In the genomic region with DNA sequence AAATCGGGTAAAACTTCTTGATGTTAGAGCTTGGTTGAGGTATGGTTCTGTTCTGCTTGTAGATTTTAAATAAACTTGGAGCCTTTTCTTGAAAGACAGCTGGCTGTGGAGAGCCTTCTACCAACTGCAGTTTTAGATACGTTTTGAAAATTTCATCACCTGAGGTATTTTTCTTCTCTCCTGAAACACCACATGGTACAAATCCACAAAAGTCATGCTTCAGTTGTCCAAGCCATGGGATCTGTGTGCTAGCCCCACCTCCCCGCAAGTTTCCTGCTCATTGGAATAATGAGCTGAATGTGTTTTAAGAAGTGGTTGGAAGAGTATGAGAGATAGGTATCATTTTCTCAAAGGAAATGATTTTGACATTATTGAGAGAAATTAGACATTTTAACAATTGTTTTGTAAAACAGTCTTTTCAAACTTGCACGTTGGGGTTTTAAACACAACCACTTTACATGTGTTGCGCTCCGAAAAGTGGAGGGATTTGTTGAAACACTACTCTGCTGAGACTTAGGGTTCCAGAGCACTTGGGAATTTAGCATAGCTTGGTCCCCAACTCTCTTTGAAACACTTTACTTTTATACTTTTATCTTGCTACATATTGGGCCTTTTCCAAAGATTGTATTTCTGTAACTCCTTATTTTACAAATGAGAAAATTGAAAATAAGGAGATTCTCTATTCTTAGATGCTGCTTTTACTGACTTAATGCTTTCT, we compare ENCODE assay signal across 8 cellular contexts. TPM values are rescaled to one million over a fixed set of nuclear protein-coding genes. Genes with fewer than 3 reads are reported as not detected.
DNase-seq lines count a peak whose midpoint lies in the region; ATAC-seq, FAIRE-seq and TF ChIP-seq lines count a peak whose summit lies in the region.

No MANE protein-coding gene starts in this region.

- peak overlapping the region; percentile 93 for H3K4me3 ChIP-seq in cardiac muscle cell
- H3K4me3 ChIP-seq in OCI-LY3 (ENCODE audit: low read length): peak overlapping the region; percentile 84
- H3K4me3 ChIP-seq in H1 (ENCODE audit: extremely low read depth in 1 of 4, insufficient read depth in 2 of 4, low read depth in 3 of 4, low read length in 4 of 4): peak overlapping the region; percentile 53 to 96 (median 86)

- CTCF ChIA-PET in H1 (lab: Charles Lee; ENCODE audit: partially characterized antibody): interaction anchor here (0.9 to 9.0 kb wide), 4 partner anchors 10 to 314 kb away, joined by 3 to 57 read pairs (median 4); no protein-coding TSS in a partner anchor

- H3K27me3 ChIP-seq in cardiac muscle cell (no peaks in the 10 kb centered on the region), OCI-LY3 (ENCODE audit: low read depth, low read length) (no peaks in the 10 kb centered on the region), H1 (replicated peaks in 1 of 4; ENCODE audit: control insufficient read depth in 3 of 4, extremely low read depth in 1 of 4, insufficient read depth in 3 of 4, low read length in 3 of 4) (no peaks in the 10 kb centered on the region)

- no peaks in the 10 kb centered on the region for H3K27me3 Mint-ChIP-seq in natural killer cell treated with Interleukin-12 subunit alpha and Interleukin-12 subunit beta and Interleukin-15 and Interleukin-18, amount 100 ng/mL, for 72 hours

- H3K79me1 ChIP-seq in H1 (ENCODE audit: low read depth, low read length): no peaks in the 10 kb centered on the region; the same call in 1 of the 2 replicates

- H2BK120ac ChIP-seq in H1 (replicated peaks; ENCODE audit: low read depth, low read length): no peak overlapping the region

- H3K4me3 Mint-ChIP-seq in natural killer cell treated with Interleukin-12 subunit alpha and Interleukin-12 subunit beta and Interleukin-15 and Interleukin-18, amount 100 ng/mL, for 72 hours: peak overlapping the region; percentile 89

- H3K14ac ChIP-seq in H1 (ENCODE audit: insufficient read length): no peak overlapping the region

- no peak overlapping the region for H2BK20ac ChIP-seq in H1 (ENCODE audit: low read length)

- H3K9me3 ChIP-seq in cardiac muscle cell (ENCODE audit: low read depth): no peaks in the 10 kb centered on the region
- no peaks in the 10 kb centered on the region for H3K9me3 ChIP-seq in OCI-LY3 (ENCODE audit: insufficient read depth, low read length)
- no peaks in the 10 kb centered on the region for H3K9me3 ChIP-seq in H1 (ENCODE audit: insufficient read depth in 2 of 2, low read depth in 1 of 2, low read length in 1 of 2)

- H3K23me2 ChIP-seq in H1 (ENCODE audit: low read depth, low read length): peaks cover 6% of the 10 kb centered on the region; the same call in 1 of the 2 replicates

- FAIRE-seq in H1 (lab: Jason Lieb, UNC): no peak

- H3K18ac ChIP-seq in H1 (ENCODE audit: extremely low read depth, low read length): 0 out of 2 replicates have a peak overlapping the region, but pooled peaks have one; percentile 65

- no peak overlapping the region for H3K56ac ChIP-seq in H1 (replicated peaks; ENCODE audit: insufficient read length, low read depth, low read length)

- no peak overlapping the region for H4K5ac ChIP-seq in H1 (ENCODE audit: insufficient read length, low read depth, low read length)

- H3K23ac ChIP-seq in H1 (ENCODE audit: insufficient read length): no peak overlapping the region

- peak overlapping the region; percentile 99 for H3K27ac ChIP-seq in cardiac muscle cell
- peak overlapping the region; percentile 74 for H3K27ac ChIP-seq in OCI-LY3 (ENCODE audit: low read length)
- peak overlapping the region; percentile 45; the same call in 1 of the 2 replicates for H3K27ac ChIP-seq in H1 (ENCODE audit: low read depth, low read length)

- ATAC-seq in left cardiac atrium (no peak), GM19397 (IDR thresholded peaks at IDR 0.05; ENCODE audit: unreplicated experiment) (no peak), HG02938 (IDR thresholded peaks at IDR 0.05; ENCODE audit: unreplicated experiment) (no peak)
- ATAC-seq in natural killer cell treated with Interleukin-12 subunit alpha and Interleukin-12 subunit beta and Interleukin-15 and Interleukin-18, amount 100 ng/mL, for 72 hours: no peak

- H3K4me2 ChIP-seq in OCI-LY3 (ENCODE audit: low read length): peak overlapping the region; percentile 91
- peak overlapping the region; percentile 67 to 93 for H3K4me2 ChIP-seq in H1 (ENCODE audit: insufficient read depth in 1 of 2, low read depth in 2 of 2, low read length in 2 of 2)

- DNase-seq in cardiac muscle cell (ENCODE audit: low read depth in 1 of 2, low spot score in 1 of 2): peak in 1 of 2 donors; percentile 20
- no peak for DNase-seq in left cardiac atrium
- DNase-seq in H1 (ENCODE audit: low read depth in 1 of 2, low spot score in 2 of 2): no peak
- no peak for DNase-seq in natural killer cell treated with Interleukin-12 subunit alpha and Interleukin-12 subunit beta and Interleukin-15 and Interleukin-18, amount 100 ng/mL, for 72 hours (ENCODE audit: low spot score)
- no peak for DNase-seq in mesenteric fat pad (ENCODE audit: low spot score)

- no peak overlapping the region for H2AFZ ChIP-seq in OCI-LY3 (ENCODE audit: low read depth, low read length)
- no peak overlapping the region for H2AFZ ChIP-seq in H1 (ENCODE audit: low read length)

- peaks cover 54% of the 10 kb centered on the region for H4K20me1 ChIP-seq in OCI-LY3 (ENCODE audit: insufficient read depth, low read length)
- no peaks in the 10 kb centered on the region for H4K20me1 ChIP-seq in H1 (replicated peaks in 1 of 2; ENCODE audit: control insufficient read depth in 1 of 2, insufficient read depth in 2 of 2, low read length in 2 of 2)

- no peak overlapping the region for H2BK5ac ChIP-seq in H1 (ENCODE audit: low read depth, low read length)

- H3K9ac ChIP-seq in OCI-LY3 (ENCODE audit: low read length): peak overlapping the region; percentile 91
- peak overlapping the region; percentile 43 to 93 (median 68) for H3K9ac ChIP-seq in H1 (replicated peaks in 1 of 4; ENCODE audit: extremely low read depth in 1 of 4, low read depth in 3 of 4, low read length in 3 of 4)

- H2BK15ac ChIP-seq in H1 (ENCODE audit: low read length): no peak overlapping the region

- no peaks in the 10 kb centered on the region for H3K36me3 ChIP-seq in cardiac muscle cell
- H3K36me3 ChIP-seq in OCI-LY3 (replicated peaks; ENCODE audit: low read depth, low read length): peaks cover 24% of the 10 kb centered on the region
- no peaks in the 10 kb centered on the region for H3K36me3 ChIP-seq in H1 (ENCODE audit: control insufficient read depth in 2 of 4, insufficient read depth in 4 of 4, low read length in 3 of 4)

- H2BK12ac ChIP-seq in H1 (ENCODE audit: low read depth, low read length): no peak overlapping the region

- H3K4me1 Mint-ChIP-seq in natural killer cell treated with Interleukin-12 subunit alpha and Interleukin-12 subunit beta and Interleukin-15 and Interleukin-18, amount 100 ng/mL, for 72 hours (ENCODE audit: low read depth in 2 of 2): peaks cover 39 to 65% of the 10 kb centered on the region in 2 donors

- H3K36me3 Mint-ChIP-seq in natural killer cell treated with Interleukin-12 subunit alpha and Interleukin-12 subunit beta and Interleukin-15 and Interleukin-18, amount 100 ng/mL, for 72 hours: no peaks in the 10 kb centered on the region

- peak overlapping the region; percentile 67 to 87 for H3K27ac Mint-ChIP-seq in natural killer cell treated with Interleukin-12 subunit alpha and Interleukin-12 subunit beta and Interleukin-15 and Interleukin-18, amount 100 ng/mL, for 72 hours

- no peak for TF ChIP-seq CTCF in cardiac muscle cell (IDR thresholded peaks at IDR 0.05; ENCODE audit: low read depth, low read length)
- TF ChIP-seq CTCF in OCI-LY3 (IDR thresholded peaks at IDR 0.05; ENCODE audit: low read depth, low read length): no peak
- TF ChIP-seq CTCF in H1 (IDR thresholded peaks at IDR 0.05; ENCODE audit: control extremely low read depth in 1 of 3, insufficient read depth in 1 of 3, low read depth in 1 of 3, low read length in 3 of 3): no peak

- no peak overlapping the region for H2AK5ac ChIP-seq in H1 (ENCODE audit: low read depth, low read length)

- intact Hi-C loops in left cardiac atrium (cut with DNase I): no loop called here

- no peaks in the 10 kb centered on the region for H3K9me3 Mint-ChIP-seq in natural killer cell treated with Interleukin-12 subunit alpha and Interleukin-12 subunit beta and Interleukin-15 and Interleukin-18, amount 100 ng/mL, for 72 hours

- no peak overlapping the region for H3K4ac ChIP-seq in H1 (replicated peaks; ENCODE audit: insufficient read length, low read depth, low read length)

- no peak for TF ChIP-seq RAD21 in H1 (IDR thresholded peaks at IDR 0.05 in 1 of 2, conservative IDR thresholded peaks at IDR 0.05 in 1 of 2; ENCODE audit: low read depth in 2 of 2, low read length in 2 of 2)

- TF ChIP-seq POLR2A in H1 (IDR thresholded peaks at IDR 0.05; ENCODE audit: control extremely low read depth in 1 of 2, low read depth in 2 of 2, low read length in 2 of 2): no peak

- POLR2A ChIA-PET in H1 (lab: Charles Lee; ENCODE audit: partially characterized antibody): interaction anchor here (0.6 to 2.2 kb wide), 5 partner anchors 11 to 258 kb away, joined by 3 to 13 read pairs (median 4); no protein-coding TSS in a partner anchor

- H3K79me2 ChIP-seq in OCI-LY3 (ENCODE audit: low read length): peaks cover 63% of the 10 kb centered on the region
- H3K79me2 ChIP-seq in H1 (ENCODE audit: control insufficient read depth in 1 of 2, insufficient read depth in 2 of 2, low read length in 2 of 2): peaks cover 11 to 52% of the 10 kb centered on the region in 2 experiments; a peak in 3 of 4 replicates

- H4K91ac ChIP-seq in H1 (replicated peaks; ENCODE audit: insufficient read length, low read length): no peak overlapping the region

- peaks cover 29% of the 10 kb centered on the region for H3K4me1 ChIP-seq in cardiac muscle cell (ENCODE audit: low read depth)
- H3K4me1 ChIP-seq in OCI-LY3 (ENCODE audit: low read length): peaks cover 60% of the 10 kb centered on the region
- H3K4me1 ChIP-seq in H1 (replicated peaks in 1 of 4; ENCODE audit: control insufficient read depth in 3 of 4, insufficient read depth in 4 of 4, low read length in 3 of 4): peaks cover 2 to 11% (median 8%) of the 10 kb centered on the region in 4 experiments

- TF ChIP-seq EP300 in H1 (IDR thresholded peaks at IDR 0.05; ENCODE audit: borderline replicate concordance in 1 of 2, low read depth in 2 of 2, low read length in 2 of 2): no peak

- 21% methylated on average over 6 of the region's 6 CpGs; no CpG with 5 or more reads in 1 of the 2 experiments for WGBS in H1 (ENCODE audit: extremely low coverage in 1 of 2, insufficient coverage in 1 of 2, insufficient read length in 1 of 2, insufficient replicate concordance in 2 of 2, low coverage in 1 of 2, low lambda C conversion rate in 2 of 2, missing lambda C conversion rate in 1 of 2), 2 experiments

- H4K8ac ChIP-seq in H1 (ENCODE audit: extremely low read depth, insufficient read depth, low read length): no peak overlapping the region

RNA-seq across cellular contexts. Expression of gene PPM1A, which starts 1.5 kb away (rescaled TPM):
- total RNA-seq in cardiac muscle cell (19.6 and 20.8 TPM in 2 replicates), left cardiac atrium (10 to 100 TPM; 73.2 to 76.0 TPM), mesenteric fat pad (58.2 TPM)
- polyA plus RNA-seq in cardiac muscle cell (22.3 and 24.1 TPM in 2 replicates), H1 (2011; rRNA removed) (6.6 and 14.0 TPM in 2 replicates)
- 45.2 and 51.2 TPM in 2 replicates for total RNA-seq in H1 (2021; fragmentation: NEBNext Ultra II Directional; extraction: Animal tissue kit (Norgen Biotek cat#: 25700))
- 14.5 TPM for polyA plus RNA-seq in H1 (2011; cell fraction: cytosol; rRNA removed)
- polyA plus RNA-seq in H1 (2011; cell fraction: nucleus; rRNA removed): 8.7 TPM
- 26.6 to 38.7 TPM (median 31.2 TPM) in 4 replicates for polyA plus RNA-seq in H1 (2012, experiment 1 of 2)
- 7.8 TPM for polyA plus RNA-seq in H1 (2012, experiment 2 of 2)
- polyA plus RNA-seq in H1 (2013, experiment 1 of 2): 26.5 TPM
- polyA plus RNA-seq in H1 (2013, experiment 2 of 2): 28.0 TPM
- 54.8 and 71.9 TPM in 2 replicates for polyA minus RNA-seq in H1 (2011; rRNA and poly(A)+ RNA removed)
- polyA minus RNA-seq in H1 (2011; cell fraction: cytosol; rRNA and poly(A)+ RNA removed): 20.6 TPM
- 26.6 TPM for polyA minus RNA-seq in H1 (2011; cell fraction: nucleus; rRNA and poly(A)+ RNA removed)
- total RNA-seq in natural killer cell treated with Interleukin-12 subunit alpha and Interleukin-12 subunit beta and Interleukin-15 and Interleukin-18, amount 100 ng/mL, for 72 hours: 10 to 100 TPM; 42.6 to 72.3 TPM

Comparison
In these comparisons a context has a peak if more than half of its experiments do, and no peak if none do; other contexts are left out.
1. H3K27ac ChIP-seq: peak in every context shown above with its lines; median percentile 99 in cardiac muscle cell; 74 in OCI-LY3; 45 in H1.